Comparison of ENCODE assay signal across 10 cellular contexts in the genomic region with DNA sequence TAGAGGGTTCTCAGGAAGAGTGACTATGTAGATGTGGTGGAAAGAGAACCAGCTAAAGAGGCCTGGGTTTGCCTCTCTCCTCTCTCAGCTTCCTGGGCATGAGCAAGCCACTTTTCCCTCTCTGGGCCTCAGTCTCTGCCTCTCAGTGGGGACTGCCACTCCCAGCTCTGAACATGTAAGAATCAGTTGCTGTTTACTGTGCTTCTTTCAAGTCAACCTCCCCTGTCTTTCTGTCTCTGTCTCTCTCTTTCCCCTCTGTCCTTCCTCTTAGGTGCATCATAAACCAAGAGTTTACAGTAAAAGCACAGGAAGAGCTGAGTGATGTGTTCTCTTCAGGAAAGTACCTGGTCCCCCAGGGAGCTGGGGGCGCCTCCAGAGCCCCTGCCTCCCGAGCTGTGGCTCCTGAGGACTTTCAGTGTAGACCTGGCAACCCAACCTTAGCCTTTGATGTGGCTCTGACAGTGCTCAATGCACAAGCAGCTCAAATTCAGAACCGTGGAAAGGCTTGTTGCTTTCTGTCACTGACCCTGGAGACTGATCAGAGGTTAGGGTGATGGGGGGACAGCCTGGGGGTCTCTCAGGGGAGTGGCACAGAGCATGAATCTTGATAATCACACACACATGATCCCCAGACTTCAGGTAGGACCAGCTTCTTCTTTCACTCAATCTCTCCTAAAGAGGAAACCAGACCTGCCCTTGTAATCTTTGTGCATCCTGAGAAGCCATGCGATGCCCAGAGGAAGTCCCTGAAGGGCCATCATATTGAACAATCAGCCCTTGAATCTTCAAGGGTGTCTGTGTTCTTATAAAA. TPM values are rescaled to one million over a fixed set of nuclear protein-coding genes. Genes with fewer than 3 reads are reported as not detected.
DNase-seq lines count a peak whose midpoint lies in the region; ATAC-seq, FAIRE-seq and TF ChIP-seq lines count a peak whose summit lies in the region.
"Had no signal": no experiment of that assay in that cellular context is flagged by ENCODE, and none has a peak within 500 bp of the region (broad histone marks: within the 10 kb centered on the region; RNA-seq: fewer than 3 reads in every experiment).

No MANE protein-coding gene starts in this region.

- H3K4me3 Mint-ChIP-seq in activated CD4-positive, alpha-beta memory T cell treated with anti-CD3 and anti-CD28 coated beads, Interleukin-2, amount 10 ng/mL, durations not matched to agents 7 days and 5 days, result no peak overlapping the region
- no peak overlapping the region for H3K4me3 Mint-ChIP-seq in glutamatergic neuron (ENCODE audit: unreplicated experiment)
- H3K4me3 Mint-ChIP-seq: central memory CD8-positive, alpha-beta T cell had no signal

- H3K36me3 Mint-ChIP-seq in activated CD4-positive, alpha-beta memory T cell treated with anti-CD3 and anti-CD28 coated beads, Interleukin-2, amount 10 ng/mL, durations not matched to agents 7 days and 5 days (ENCODE audit: low read depth), result peaks cover 11% of the 10 kb centered on the region
- H3K36me3 Mint-ChIP-seq in glutamatergic neuron (ENCODE audit: unreplicated experiment), result no peaks in the 10 kb centered on the region

- peak overlapping the region; percentile 63 for H3K27ac Mint-ChIP-seq in activated CD4-positive, alpha-beta memory T cell treated with anti-CD3 and anti-CD28 coated beads, Interleukin-2, amount 10 ng/mL, durations not matched to agents 7 days and 5 days
- no peak overlapping the region for H3K27ac Mint-ChIP-seq in glutamatergic neuron (ENCODE audit: unreplicated experiment)

- H3K4me1 Mint-ChIP-seq in activated CD4-positive, alpha-beta memory T cell treated with anti-CD3 and anti-CD28 coated beads, Interleukin-2, amount 10 ng/mL, durations not matched to agents 7 days and 5 days, result peaks cover 34% of the 10 kb centered on the region
- no peaks in the 10 kb centered on the region for H3K4me1 Mint-ChIP-seq in glutamatergic neuron (ENCODE audit: low read depth, unreplicated experiment)

- peak; percentile 42 for DNase-seq in activated CD4-positive, alpha-beta memory T cell treated with anti-CD3 and anti-CD28 coated beads, Interleukin-2, amount 10 ng/mL, durations not matched to agents 7 days and 5 days
- peak; percentile 64 to 77 for DNase-seq in stimulated activated CD4-positive, alpha-beta T cell treated with anti-CD3 and anti-CD28 coated beads, Interleukin-15, amount 100 ng/mL, for 48 hours (ENCODE audit: low read depth in 2 of 2)
- DNase-seq in DMS 273 treated with DMSO at 0.1 percent for 48 hours (lab: John Stamatoyannopoulos, UW) (no peak), glutamatergic neuron (no peak), frontal cortex (ENCODE audit: low spot score in 2 of 2) (no peak), AG08395 (ENCODE audit: low spot score) (no peak)
- DNase-seq: DMS79 treated with DMSO at 0.1 percent for 48 hours had no signal

- no peaks in the 10 kb centered on the region for H3K27me3 Mint-ChIP-seq in activated CD4-positive, alpha-beta memory T cell treated with anti-CD3 and anti-CD28 coated beads, Interleukin-2, amount 10 ng/mL, durations not matched to agents 7 days and 5 days
- peaks cover 2% of the 10 kb centered on the region for H3K27me3 Mint-ChIP-seq in glutamatergic neuron (ENCODE audit: unreplicated experiment)
- H3K27me3 Mint-ChIP-seq: central memory CD8-positive, alpha-beta T cell had no signal

- no peak for FAIRE-seq in frontal cortex (lab: Jason Lieb, UNC)

- ATAC-seq in GM18867 (IDR thresholded peaks at IDR 0.05; ENCODE audit: unreplicated experiment) (peak; percentile 50), HG02884 (IDR thresholded peaks at IDR 0.05; ENCODE audit: unreplicated experiment) (peak; percentile 56)

- no peak for TF ChIP-seq CTCF in glutamatergic neuron (IDR thresholded peaks at IDR 0.05; ENCODE audit: partially characterized antibody, unreplicated experiment)

- no peaks in the 10 kb centered on the region for H3K9me3 Mint-ChIP-seq in activated CD4-positive, alpha-beta memory T cell treated with anti-CD3 and anti-CD28 coated beads, Interleukin-2, amount 10 ng/mL, durations not matched to agents 7 days and 5 days
- H3K9me3 Mint-ChIP-seq in glutamatergic neuron (ENCODE audit: unreplicated experiment), result peaks cover 4% of the 10 kb centered on the region
- H3K9me3 Mint-ChIP-seq: central memory CD8-positive, alpha-beta T cell had no signal

- CTCF ChIA-PET in activated CD4-positive, alpha-beta memory T cell treated with anti-CD3 and anti-CD28 coated beads, Interleukin-2, amount 10 ng/mL, durations not matched to agents 7 days and 5 days (lab: Charles Lee), result interaction anchor here (1.0 to 2.1 kb wide), 5 partner anchors 25 to 336 kb away, joined by 3 to 7 read pairs (median 5); partner anchors contain the start of gene TEX48

- POLR2A ChIA-PET in activated CD4-positive, alpha-beta memory T cell treated with anti-CD3 and anti-CD28 coated beads, Interleukin-2, amount 10 ng/mL, durations not matched to agents 7 days and 5 days (lab: Charles Lee), result interaction anchor here (0.7 to 2.8 kb wide), 10 partner anchors 10 to 83 kb away, joined by 3 to 24 read pairs (median 4); partner anchors contain the start of gene TNFSF8

RNA-seq across cellular contexts. Expression of gene TNFSF8, which starts 59.4 kb away (rescaled TPM):
- total RNA-seq in activated CD4-positive, alpha-beta memory T cell treated with anti-CD3 and anti-CD28 coated beads, Interleukin-2, amount 10 ng/mL, durations not matched to agents 7 days and 5 days, result 10 to 100 TPM; 34.6 to 34.8 TPM
- total RNA-seq in glutamatergic neuron (ENCODE audit: unreplicated experiment) (not detected), frontal cortex (under 0.01 TPM)

Comparison
In these comparisons a context has a peak if more than half of its experiments do, and no peak if none do; other contexts are left out.
1. DNase-seq: peak in activated CD4-positive, alpha-beta memory T cell treated with anti-CD3 and anti-CD28 coated beads, Interleukin-2, amount 10 ng/mL, durations not matched to agents 7 days and 5 days (single experiment) and stimulated activated CD4-positive, alpha-beta T cell treated with anti-CD3 and anti-CD28 coated beads, Interleukin-15, amount 100 ng/mL, for 48 hours (2 of 2); none in DMS 273 treated with DMSO at 0.1 percent for 48 hours (single experiment), glutamatergic neuron (single experiment), frontal cortex (0 of 2) and AG08395 (single experiment).
2. RNA of gene TNFSF8, which starts 59.4 kb away (total RNA-seq): 34.6 to 34.8 TPM in activated CD4-positive, alpha-beta memory T cell treated with anti-CD3 and anti-CD28 coated beads, Interleukin-2, amount 10 ng/mL, durations not matched to agents 7 days and 5 days; not detected in glutamatergic neuron (single experiment) and under 0.01 TPM in frontal cortex (single experiment); every median in the first group is over 10 times any median in the second.